Comparison of ENCODE assay signal across 9 cellular contexts in genomic region chr6:130282234-130282995, GRCh38. TPM values are rescaled to one million over a fixed set of nuclear protein-coding genes. Genes with fewer than 3 reads are reported as not detected.
DNase-seq lines count a peak whose midpoint lies in the region; ATAC-seq, FAIRE-seq and TF ChIP-seq lines count a peak whose summit lies in the region.
"Had no signal": no experiment of that assay in that cellular context is flagged by ENCODE, and none has a peak within 500 bp of the region (broad histone marks: within the 10 kb centered on the region; RNA-seq: fewer than 3 reads in every experiment).

No MANE protein-coding gene starts in this region.

- FAIRE-seq in endothelial cell of umbilical vein (lab: Jason Lieb, UNC) = no peak

- peaks cover 2 to 5% of the 10 kb centered on the region in 2 experiments for H3K27me3 ChIP-seq in endothelial cell of umbilical vein (ENCODE audit: control insufficient read depth in 2 of 2, insufficient read depth in 2 of 2, low read length in 2 of 2)

- no peaks in the 10 kb centered on the region for H4K20me1 ChIP-seq in endothelial cell of umbilical vein (replicated peaks; ENCODE audit: control insufficient read depth, extremely low read depth, insufficient read depth, low read length)

- H3K27ac ChIP-seq in endothelial cell of umbilical vein (ENCODE audit: insufficient read depth, low read depth, low read length) = no peak overlapping the region

- intact Hi-C loops in endothelial cell of umbilical vein (cut with micrococcal nuclease) = loop anchor here (10.0 kb wide), 1 partner anchor 208 kb away; no protein-coding TSS in a partner anchor

- no peaks in the 10 kb centered on the region for H3K9me3 ChIP-seq in endothelial cell of umbilical vein (replicated peaks; ENCODE audit: control insufficient read depth, insufficient read depth, low read length)

- CTCF ChIA-PET in endothelial cell of umbilical vein (lab: Charles Lee) = interaction anchor here (0.6 to 1.2 kb wide), 26 partner anchors 8 to 684 kb away, joined by 3 to 13 read pairs (median 3); no protein-coding TSS in a partner anchor

- DNase-seq in GM03348 (ENCODE audit: low spot score) (peak; percentile 45), NB4 (ENCODE audit: low read depth) (peak; percentile 21), endothelial cell of umbilical vein (ENCODE audit: low read depth, low spot score) (peak; percentile 19), globus pallidus (ENCODE audit: low spot score) (no peak)
- no peak for DNase-seq in stimulated activated naive CD4-positive, alpha-beta T cell treated with Interleukin-2 at 50 U/mL for 16 hours (lab: John Stamatoyannopoulos, UW)

- no peaks in the 10 kb centered on the region for H3K4me1 ChIP-seq in endothelial cell of umbilical vein (ENCODE audit: control insufficient read depth, extremely low read depth, insufficient read depth, low read length)

- POLR2A ChIA-PET in endothelial cell of umbilical vein (lab: Charles Lee) = no interaction called here

- no peak overlapping the region for H3K4me2 ChIP-seq in endothelial cell of umbilical vein (ENCODE audit: insufficient read depth, low read length)

- TF ChIP-seq CTCF in NB4 (IDR thresholded peaks at IDR 0.05; ENCODE audit: low read depth, low read length) = peak; percentile 13
- TF ChIP-seq CTCF in endothelial cell of umbilical vein (IDR thresholded peaks at IDR 0.05; ENCODE audit: extremely low read depth in 1 of 2, insufficient read depth in 1 of 2, low read depth in 1 of 2, low read length in 2 of 2) = peak in 1 of 2 donors; percentile 21

- dilution Hi-C loops in endothelial cell of umbilical vein (cut with MboI; ENCODE audit: extremely low pct_ligation_motif_present, low sequenced_read_pairs) = no loop called here

- H3K79me2 ChIP-seq in endothelial cell of umbilical vein (ENCODE audit: control insufficient read depth, insufficient read depth, low read length) = no peaks in the 10 kb centered on the region

- H2AFZ ChIP-seq in endothelial cell of umbilical vein (ENCODE audit: low read depth, low read length) = no peak overlapping the region

- no peaks in the 10 kb centered on the region for H3K9me1 ChIP-seq in endothelial cell of umbilical vein (replicated peaks; ENCODE audit: control insufficient read depth, extremely low read depth, insufficient read depth, low read length)

- ATAC-seq in GM21529 (IDR thresholded peaks at IDR 0.05; ENCODE audit: unreplicated experiment) = peak; percentile 89
- ATAC-seq in GM18870 (IDR thresholded peaks at IDR 0.05; ENCODE audit: unreplicated experiment) = no peak
- ATAC-seq in GM18519 (IDR thresholded peaks at IDR 0.05; ENCODE audit: low FRiP score, unreplicated experiment) = no peak

- H3K36me3 ChIP-seq in endothelial cell of umbilical vein (ENCODE audit: control insufficient read depth in 2 of 2, extremely low read depth in 1 of 2, insufficient read depth in 2 of 2, low read length in 2 of 2) = no peaks in the 10 kb centered on the region

- TF ChIP-seq POLR2A in NB4 (IDR thresholded peaks at IDR 0.05; ENCODE audit: extremely low read depth, insufficient read length) = no peak
- no peak for TF ChIP-seq POLR2A in endothelial cell of umbilical vein (IDR thresholded peaks at IDR 0.05; ENCODE audit: low read depth, low read length)

- BruUV-seq in endothelial cell of umbilical vein (replicated peaks; lab: Mats Ljungman, UMichigan) = no TSS peak

- no peak overlapping the region for H3K4me3 ChIP-seq in NB4 (ENCODE audit: low read depth, low read length)
- H3K4me3 ChIP-seq in endothelial cell of umbilical vein (replicated peaks in 1 of 3; ENCODE audit: insufficient read depth in 1 of 3, low read depth in 1 of 3, low read length in 3 of 3) = no peak overlapping the region
- H3K4me3 ChIP-seq: lung had no signal

- H3K9ac ChIP-seq in endothelial cell of umbilical vein (replicated peaks; ENCODE audit: extremely low read depth, insufficient read depth, low read length) = no peak overlapping the region

TF ChIP-seq in endothelial cell of umbilical vein, 7 proteins besides CTCF, POLR2A, EP300 and RAD21:
- TF ChIP-seq FOS (IDR thresholded peaks at IDR 0.05; ENCODE audit: borderline replicate concordance, insufficient read depth, low read length) = no peak
- TF ChIP-seq GATA2 (IDR thresholded peaks at IDR 0.05; ENCODE audit: insufficient read depth, insufficient read length, low read depth, low read length) = no peak
- TF ChIP-seq JUN (IDR thresholded peaks at IDR 0.05; ENCODE audit: borderline replicate concordance, insufficient read depth, insufficient read length, low read depth) = no peak
- no peak for TF ChIP-seq POLR2AphosphoS5 (IDR thresholded peaks at IDR 0.05; ENCODE audit: insufficient read depth, low read depth, low read length)
- TF ChIP-seq EZH2 (IDR thresholded peaks at IDR 0.05; ENCODE audit: borderline replicate concordance, low read depth, low read length, severe bottlenecking) = no peak
- TF ChIP-seq, protein P1, sequence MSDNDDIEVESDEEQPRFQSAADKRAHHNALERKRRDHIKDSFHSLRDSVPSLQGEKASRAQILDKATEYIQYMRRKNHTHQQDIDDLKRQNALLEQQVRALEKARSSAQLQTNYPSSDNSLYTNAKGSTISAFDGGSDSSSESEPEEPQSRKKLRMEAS (IDR thresholded peaks at IDR 0.05; ENCODE audit: insufficient read depth, insufficient read length) = no peak
- TF ChIP-seq MYC (IDR thresholded peaks at IDR 0.05; ENCODE audit: low read depth, low read length) = no peak

RNA-seq across cellular contexts. Expression of gene SAMD3, which starts 59.7 kb away (rescaled TPM):
- not detected in 2 replicates for total RNA-seq in endothelial cell of umbilical vein
- not detected in 2 replicates for polyA plus RNA-seq in endothelial cell of umbilical vein
- polyA plus RNA-seq in endothelial cell of umbilical vein (2011; cell fraction: cytosol; rRNA removed) = not detected in 2 replicates
- polyA plus RNA-seq in endothelial cell of umbilical vein (2011; cell fraction: nucleus; rRNA removed) = not detected in 2 replicates
- 0.17 TPM in 1 of 2 replicates, not detected in the other for polyA plus RNA-seq in endothelial cell of umbilical vein (2012)
- not detected in 2 replicates for polyA minus RNA-seq in endothelial cell of umbilical vein
- polyA minus RNA-seq in endothelial cell of umbilical vein (2011; cell fraction: cytosol; rRNA and poly(A)+ RNA removed) = not detected
- polyA minus RNA-seq in endothelial cell of umbilical vein (2011; cell fraction: nucleus; rRNA and poly(A)+ RNA removed) = not detected in 2 replicates

Comparison
In these comparisons a context has a peak if more than half of its experiments do, and no peak if none do; other contexts are left out.
1. DNase-seq: peak in GM03348 (single experiment), NB4 (single experiment) and endothelial cell of umbilical vein (single experiment); none in stimulated activated naive CD4-positive, alpha-beta T cell treated with Interleukin-2 at 50 U/mL for 16 hours (single experiment) and globus pallidus (single experiment).